ENCODE assay signal across 23 cellular contexts in the genomic region with DNA sequence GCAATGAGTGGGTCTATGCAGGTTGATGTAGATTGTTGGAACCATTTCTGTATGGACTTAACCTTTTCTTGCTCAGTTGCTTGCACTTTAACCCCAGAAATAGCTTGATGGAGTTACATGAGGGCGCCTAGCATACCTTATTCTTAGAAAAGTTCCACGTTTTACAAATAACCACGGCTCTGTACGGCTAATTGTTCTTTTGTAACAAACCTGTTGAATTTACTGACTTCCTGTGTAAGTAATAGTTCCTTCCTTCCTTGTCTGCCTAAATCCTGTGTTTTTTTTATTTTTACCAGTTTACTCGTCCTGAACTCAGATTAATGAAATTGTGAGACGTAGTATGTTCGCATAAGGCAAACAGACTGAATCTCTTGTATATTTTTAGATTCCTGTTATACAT.
DNase-seq lines count a peak whose midpoint lies in the region; ATAC-seq and TF ChIP-seq lines count a peak whose summit lies in the region.
"Had no signal": no experiment of that assay in that cellular context is flagged by ENCODE, and none has a peak within 500 bp of the region (broad histone marks: within the 10 kb centered on the region; RNA-seq: fewer than 3 reads in every experiment).

No MANE protein-coding gene starts in this region.

- 37 to 63% (median 45%) methylated on average over 7 of the region's 7 CpGs for WGBS in heart left ventricle, 4 donors
- WGBS in stomach, 5 donors: 20 to 41% (median 26%) methylated on average over 7 of the region's 7 CpGs

- H3K4me1 Mint-ChIP-seq in WTC11: peaks cover 74% of the 10 kb centered on the region
- H3K4me1 Mint-ChIP-seq: activated CD4-positive, alpha-beta T cell treated with anti-CD3 and anti-CD28 coated beads for 36 hours had no signal

- H3K27me3 ChIP-seq in heart left ventricle: no peaks in the 10 kb centered on the region
- H3K27me3 ChIP-seq in stomach: no peaks in the 10 kb centered on the region
- H3K27me3 ChIP-seq: BE2C, body of pancreas, SJCRH30 had no signal

- no peak overlapping the region for H3K4me3 Mint-ChIP-seq in WTC11
- H3K4me3 Mint-ChIP-seq: activated CD4-positive, alpha-beta T cell treated with anti-CD3 and anti-CD28 coated beads for 36 hours; activated T-cell treated with anti-CD3 and anti-CD28 coated beads, Interleukin-2, amount 50 U/mL, for 24 hours had no signal

- POLR2A ChIA-PET in WTC11 (lab: Charles Lee): interaction anchor here (0.6 kb wide), 1 partner anchor 96 kb away, joined by 3 read pairs; no protein-coding TSS in a partner anchor

- peaks cover 2% of the 10 kb centered on the region; the same call in 1 of the 2 replicates for H3K36me3 Mint-ChIP-seq in WTC11
- no peaks in the 10 kb centered on the region for H3K36me3 Mint-ChIP-seq in activated naive CD4-positive, alpha-beta T cell treated with anti-CD3 and anti-CD28 coated beads, Interleukin-2, amount 50 U/mL, for 72 hours

- no peak for TF ChIP-seq CTCF in heart left ventricle (IDR thresholded peaks at IDR 0.05)
- no peak for TF ChIP-seq CTCF in WTC11 (IDR thresholded peaks at IDR 0.05)
- no peak for TF ChIP-seq CTCF in stomach (IDR thresholded peaks at IDR 0.05)

- peaks cover 3% of the 10 kb centered on the region; the same call in 1 of the 2 replicates for H3K9me3 Mint-ChIP-seq in WTC11
- H3K9me3 Mint-ChIP-seq in activated naive CD4-positive, alpha-beta T cell treated with anti-CD3 and anti-CD28 coated beads, Interleukin-2, amount 50 U/mL, for 72 hours: no peaks in the 10 kb centered on the region
- H3K9me3 Mint-ChIP-seq: activated T-cell treated with anti-CD3 and anti-CD28 coated beads, Interleukin-2, amount 50 U/mL, for 24 hours had no signal

- H3K27ac ChIP-seq in heart left ventricle (peak overlapping the region in 8 of 12 donors; percentile 10 to 84 (median 59)), stomach (peak overlapping the region in 3 of 5 donors; percentile 31 to 84 (median 71))
- H3K27ac ChIP-seq: A549, body of pancreas, GM23248, KMS-11, SJCRH30 had no signal

- no peak for TF ChIP-seq EP300 in stomach (IDR thresholded peaks at IDR 0.05)

- DNase-seq in heart left ventricle: no peak
- DNase-seq in left cardiac atrium: no peak
- DNase-seq in WTC11 (ENCODE audit: low spot score): no peak
- peak; percentile 45 to 56 for DNase-seq in lung microvascular endothelial cell (ENCODE audit: low read depth in 2 of 2)
- no peak for DNase-seq in stomach
- no peak for DNase-seq in activated naive CD4-positive, alpha-beta T cell treated with anti-CD3 and anti-CD28 coated beads, Interleukin-2, amount 50 U/mL, for 72 hours (ENCODE audit: low spot score in 2 of 2)
- DNase-seq: activated CD4-positive, alpha-beta T cell treated with anti-CD3 and anti-CD28 coated beads for 36 hours; activated T-cell treated with anti-CD3 and anti-CD28 coated beads, Interleukin-2, amount 50 U/mL, for 24 hours; BE2C; body of pancreas; COR-L47; DMS79; GM23248; left colon; NCI-H1048; SJCRH30; stimulated activated CD4-positive, alpha-beta T cell treated with anti-CD3 and anti-CD28 coated beads, Interleukin-2, amount 100 ng/mL, for 24 hours; substantia nigra had no signal

- H3K9me3 ChIP-seq in heart left ventricle (no peaks in the 10 kb centered on the region), stomach (no peaks in the 10 kb centered on the region)
- H3K9me3 ChIP-seq: A549, BE2C, body of pancreas, SJCRH30 had no signal

- H3K36me3 ChIP-seq in heart left ventricle: no peaks in the 10 kb centered on the region
- no peaks in the 10 kb centered on the region for H3K36me3 ChIP-seq in stomach
- H3K36me3 ChIP-seq: BE2C, SJCRH30 had no signal

- ATAC-seq in heart left ventricle (no peak), left cardiac atrium (no peak), WTC11 (no peak), GM21423 (IDR thresholded peaks at IDR 0.05; ENCODE audit: unreplicated experiment) (no peak), GM18505 (IDR thresholded peaks at IDR 0.05; ENCODE audit: unreplicated experiment) (no peak)
- ATAC-seq in activated naive CD4-positive, alpha-beta T cell treated with anti-CD3 and anti-CD28 coated beads, Interleukin-2, amount 50 U/mL, for 72 hours: no peak
- ATAC-seq: A549; activated CD4-positive, alpha-beta T cell treated with anti-CD3 and anti-CD28 coated beads for 36 hours; body of pancreas; left colon had no signal

- intact Hi-C loops in heart left ventricle (cut with DNase I): loop anchor here in 1 of 10 donors (5.0 kb wide), 1 partner anchor 42 kb away; no protein-coding TSS in a partner anchor
- intact Hi-C loops in left cardiac atrium (cut with DNase I): no loop called here
- intact Hi-C loops in stomach (cut with DNase I; ENCODE audit: low total_unique reads): no loop called here

- no peaks in the 10 kb centered on the region for H3K27me3 Mint-ChIP-seq in WTC11 (ENCODE audit: low read depth)

- no peak for TF ChIP-seq POLR2A in heart left ventricle (IDR thresholded peaks at IDR 0.05)
- no peak for TF ChIP-seq POLR2A in stomach (IDR thresholded peaks at IDR 0.05)
- TF ChIP-seq POLR2A in GM18505 (IDR thresholded peaks at IDR 0.05; ENCODE audit: borderline replicate concordance, extremely low read depth, insufficient read depth, insufficient read length): no peak

- CTCF ChIA-PET in WTC11 (lab: Charles Lee): interaction anchor here (0.9 kb wide), 1 partner anchor 152 kb away, joined by 4 read pairs; no protein-coding TSS in a partner anchor

- peak overlapping the region in 8 of 12 donors; percentile 0 to 60 (median 21) for H3K4me3 ChIP-seq in heart left ventricle
- peak overlapping the region; percentile 13 to 32 (median 24) for H3K4me3 ChIP-seq in stomach
- H3K4me3 ChIP-seq: A549, body of pancreas, GM23248, SJCRH30, skin epidermis had no signal

- H3K4me1 ChIP-seq in heart left ventricle: peaks cover 7 to 85% (median 65%) of the 10 kb centered on the region in 12 donors
- peaks cover 20 to 88% (median 62%) of the 10 kb centered on the region in 4 donors for H3K4me1 ChIP-seq in stomach

- peak overlapping the region; percentile 69 for H3K27ac Mint-ChIP-seq in WTC11
- no peak overlapping the region for H3K27ac Mint-ChIP-seq in activated naive CD4-positive, alpha-beta T cell treated with anti-CD3 and anti-CD28 coated beads, Interleukin-2, amount 50 U/mL, for 72 hours
- H3K27ac Mint-ChIP-seq: activated CD4-positive, alpha-beta T cell treated with anti-CD3 and anti-CD28 coated beads for 36 hours; activated T-cell treated with anti-CD3 and anti-CD28 coated beads, Interleukin-2, amount 50 U/mL, for 24 hours had no signal

TF ChIP-seq in WTC11, 78 proteins besides CTCF, POLR2A, EP300 and RAD21 (continues in another document):
- TF ChIP-seq RORB (CRISPR knock-in tag; IDR thresholded peaks at IDR 0.05): no peak
- TF ChIP-seq ERG (CRISPR knock-in tag; IDR thresholded peaks at IDR 0.05): no peak
- no peak for TF ChIP-seq ZNF425 (CRISPR knock-in tag; conservative IDR thresholded peaks at IDR 0.05)
- TF ChIP-seq, protein P1, sequence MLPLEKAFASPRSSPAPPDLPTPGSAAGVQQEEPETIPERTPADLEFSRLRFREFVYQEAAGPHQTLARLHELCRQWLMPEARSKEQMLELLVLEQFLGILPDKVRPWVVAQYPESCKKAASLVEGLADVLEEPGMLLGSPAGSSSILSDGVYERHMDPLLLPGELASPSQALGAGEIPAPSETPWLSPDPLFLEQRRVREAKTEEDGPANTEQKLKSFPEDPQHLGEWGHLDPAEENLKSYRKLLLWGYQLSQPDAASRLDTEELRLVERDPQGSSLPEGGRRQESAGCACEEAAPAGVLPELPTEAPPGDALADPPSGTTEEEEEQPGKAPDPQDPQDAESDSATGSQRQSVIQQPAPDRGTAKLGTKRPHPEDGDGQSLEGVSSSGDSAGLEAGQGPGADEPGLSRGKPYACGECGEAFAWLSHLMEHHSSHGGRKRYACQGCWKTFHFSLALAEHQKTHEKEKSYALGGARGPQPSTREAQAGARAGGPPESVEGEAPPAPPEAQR (CRISPR knock-in tag; IDR thresholded peaks at IDR 0.05): no peak

Comparison
In these comparisons a context has a peak if more than half of its experiments do, and no peak if none do; other contexts are left out.
1. DNase-seq: peak in lung microvascular endothelial cell (2 of 2); none in heart left ventricle (0 of 5), left cardiac atrium (single experiment), WTC11 (single experiment), stomach (single experiment) and activated naive CD4-positive, alpha-beta T cell treated with anti-CD3 and anti-CD28 coated beads, Interleukin-2, amount 50 U/mL, for 72 hours (0 of 2).